ENCODE assay signal across 3 cellular contexts in genomic region chr2:158004131-158004530, GRCh38.
TF ChIP-seq lines count a peak whose summit lies in the region.

No MANE protein-coding gene starts in this region.

TF ChIP-seq in A549, 52 proteins besides CTCF, POLR2A, EP300 and RAD21:
- TF ChIP-seq MYC (IDR thresholded peaks at IDR 0.05; ENCODE audit: borderline replicate concordance, low read length): no peak
- no peak for TF ChIP-seq JUNB (IDR thresholded peaks at IDR 0.05)
- no peak for TF ChIP-seq FOSL2 (IDR thresholded peaks at IDR 0.05)
- TF ChIP-seq FOSL2 (CRISPR knock-in tag; IDR thresholded peaks at IDR 0.05): peak; percentile 41; the same call in 1 of the 2 replicates

TF ChIP-seq in IMR-90, 13 proteins besides CTCF, POLR2A, EP300 and RAD21:
- TF ChIP-seq CHD1 (IDR thresholded peaks at IDR 0.05; ENCODE audit: low read depth, low read length): no peak
- TF ChIP-seq RCOR1 (IDR thresholded peaks at IDR 0.05; ENCODE audit: insufficient replicate concordance, low read length): no peak
- peak; percentile 19; the same call in 1 of the 2 replicates for TF ChIP-seq FOS (IDR thresholded peaks at IDR 0.05; ENCODE audit: low read depth, low read length)

TF ChIP-seq in HepG2, 621 proteins besides CTCF, POLR2A, EP300 and RAD21:
- TF ChIP-seq DMAP1 (CRISPR knock-in tag; IDR thresholded peaks at IDR 0.05) (no peak), MEIS1 (CRISPR knock-in tag; IDR thresholded peaks at IDR 0.05; ENCODE audit: borderline replicate concordance) (no peak), HNF4A (CRISPR knock-in tag; IDR thresholded peaks at IDR 0.05) (no peak), CBFB (CRISPR knock-in tag; IDR thresholded peaks at IDR 0.05) (no peak), TRIM22 (IDR thresholded peaks at IDR 0.05) (no peak), FOXC1 (CRISPR knock-in tag; IDR thresholded peaks at IDR 0.05; ENCODE audit: borderline replicate concordance) (no peak), CCDC6 (CRISPR knock-in tag; IDR thresholded peaks at IDR 0.05) (no peak), IKZF5 (CRISPR knock-in tag; IDR thresholded peaks at IDR 0.05) (no peak), HOXA7 (CRISPR knock-in tag; IDR thresholded peaks at IDR 0.05) (no peak), PHF5A (CRISPR knock-in tag; IDR thresholded peaks at IDR 0.05; ENCODE audit: low read depth, unreplicated experiment) (no peak), YEATS2 (CRISPR knock-in tag; IDR thresholded peaks at IDR 0.05; ENCODE audit: borderline replicate concordance) (no peak), ZBTB8A (CRISPR knock-in tag; IDR thresholded peaks at IDR 0.05; ENCODE audit: borderline replicate concordance, low read depth) (no peak), SOX13 (IDR thresholded peaks at IDR 0.05) (no peak), SOX13 (CRISPR knock-in tag; conservative IDR thresholded peaks at IDR 0.05 in 1 of 2, IDR thresholded peaks at IDR 0.05 in 1 of 2) (no peak), NFKBIZ (CRISPR knock-in tag; IDR thresholded peaks at IDR 0.05) (no peak), ZNF430 (CRISPR knock-in tag; IDR thresholded peaks at IDR 0.05) (no peak), ELK4 (CRISPR knock-in tag; IDR thresholded peaks at IDR 0.05; ENCODE audit: borderline replicate concordance) (no peak), ZNF773 (CRISPR knock-in tag; IDR thresholded peaks at IDR 0.05; ENCODE audit: borderline replicate concordance) (no peak)
